16 cellular contexts compared by ENCODE assay signal in the genomic region with DNA sequence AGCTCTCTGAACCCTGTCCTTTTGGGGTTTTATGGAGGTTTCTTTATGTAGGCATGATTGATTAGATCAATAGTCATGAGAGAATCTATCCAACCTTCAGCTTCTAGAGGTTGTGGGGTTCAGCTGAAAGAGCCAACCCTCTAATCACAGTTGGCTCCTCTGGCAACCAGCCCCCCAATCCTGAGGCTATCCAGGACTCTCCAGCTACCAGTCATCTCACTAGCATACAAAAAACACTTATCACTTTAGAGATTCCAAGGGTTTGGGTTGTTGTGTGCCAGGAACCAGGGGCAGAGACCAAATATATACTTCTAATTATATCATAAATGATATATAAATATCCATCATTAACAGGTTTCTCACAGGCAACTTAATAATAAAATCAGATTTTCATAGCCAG. TPM values are rescaled to one million over a fixed set of nuclear protein-coding genes. Genes with fewer than 3 reads are reported as not detected.
A peak's percentile ranks its signal among the peaks of the same experiment; 100 is the strongest.
DNase-seq lines count a peak whose midpoint lies in the region; ATAC-seq and TF ChIP-seq lines count a peak whose summit lies in the region.
"Had no signal": no experiment of that assay in that cellular context is flagged by ENCODE, and none has a peak within 500 bp of the region (broad histone marks: within the 10 kb centered on the region; RNA-seq: fewer than 3 reads in every experiment).

No MANE protein-coding gene starts in this region.

- intact Hi-C loops in left ventricle myocardium inferior (cut with micrococcal nuclease), result no loop called here
- intact Hi-C loops in right cardiac atrium (cut with DNase I), result no loop called here

- H3K9me3 ChIP-seq in left ventricle myocardium inferior (replicated peaks) (peaks cover 7% of the 10 kb centered on the region), right cardiac atrium (ENCODE audit: control insufficient read depth, low read length) (no peaks in the 10 kb centered on the region)
- H3K9me3 ChIP-seq: BE2C had no signal

- H3K27me3 Mint-ChIP-seq in WTC11 (ENCODE audit: low read depth) (no peaks in the 10 kb centered on the region), HFFc6 (ENCODE audit: insufficient read depth) (no peaks in the 10 kb centered on the region)
- H3K27me3 Mint-ChIP-seq: CD4-positive, alpha-beta T cell; CD8-positive, alpha-beta memory T cell had no signal

- H3K36me3 Mint-ChIP-seq in WTC11, result peaks cover 19% of the 10 kb centered on the region
- no peaks in the 10 kb centered on the region for H3K36me3 Mint-ChIP-seq in HFFc6 (ENCODE audit: low read depth)

- H3K4me1 Mint-ChIP-seq in WTC11, result peaks cover 35% of the 10 kb centered on the region
- H3K4me1 Mint-ChIP-seq in HFFc6 (ENCODE audit: low read depth), result peaks cover 9% of the 10 kb centered on the region; the same call in 1 of the 2 replicates

- no peak for ATAC-seq in right cardiac atrium
- no peak for ATAC-seq in WTC11
- ATAC-seq: HCT116 had no signal

- H3K27ac ChIP-seq in left ventricle myocardium inferior (replicated peaks), result peak overlapping the region; percentile 35
- no peak overlapping the region for H3K27ac ChIP-seq in right cardiac atrium (ENCODE audit: low read length)
- H3K27ac ChIP-seq: 22Rv1; BLaER1 treated with 17β-estradiol and CSF1 and Interleukin-3, amounts not matched to agents 10 nM and 100 nM had no signal

- CTCF ChIA-PET in WTC11 (lab: Charles Lee), result no interaction called here

- H3K27ac Mint-ChIP-seq in WTC11 (peak overlapping the region; percentile 48; the same call in 1 of the 2 replicates), HFFc6 (no peak overlapping the region)
- H3K27ac Mint-ChIP-seq: CD14-positive monocyte; CD4-positive, alpha-beta T cell; CD8-positive, alpha-beta memory T cell had no signal

- H3K9me3 Mint-ChIP-seq in WTC11 (peaks cover 21% of the 10 kb centered on the region), HFFc6 (no peaks in the 10 kb centered on the region)
- H3K9me3 Mint-ChIP-seq: CD4-positive, alpha-beta T cell had no signal

- H3K27me3 ChIP-seq in left ventricle myocardium inferior (ENCODE audit: low read depth) (no peaks in the 10 kb centered on the region), right cardiac atrium (ENCODE audit: control insufficient read depth, insufficient read depth) (no peaks in the 10 kb centered on the region)
- H3K27me3 ChIP-seq: BE2C; BLaER1 treated with 17β-estradiol and CSF1 and Interleukin-3, amounts not matched to agents 10 nM and 100 nM had no signal

- H3K36me3 ChIP-seq in left ventricle myocardium inferior, result no peaks in the 10 kb centered on the region
- H3K36me3 ChIP-seq: BE2C had no signal

- peaks cover 29% of the 10 kb centered on the region for H3K4me1 ChIP-seq in left ventricle myocardium inferior
- peaks cover 3% of the 10 kb centered on the region for H3K4me1 ChIP-seq in right cardiac atrium (ENCODE audit: control insufficient read depth, insufficient read depth, low read length)
- H3K4me1 ChIP-seq: BE2C had no signal

- TF ChIP-seq CTCF in left ventricle myocardium inferior (IDR thresholded peaks at IDR 0.05; ENCODE audit: borderline replicate concordance), result no peak
- TF ChIP-seq CTCF in WTC11 (IDR thresholded peaks at IDR 0.05), result no peak
- no peak for TF ChIP-seq CTCF in HFFc6 (IDR thresholded peaks at IDR 0.05)

- H3K4me3 ChIP-seq in left ventricle myocardium inferior, result no peak overlapping the region
- no peak overlapping the region for H3K4me3 ChIP-seq in right cardiac atrium (ENCODE audit: low read length)
- H3K4me3 ChIP-seq: BLaER1 treated with 17β-estradiol and CSF1 and Interleukin-3, amounts not matched to agents 10 nM and 100 nM had no signal

- POLR2A ChIA-PET in WTC11 (lab: Charles Lee), result no interaction called here

- H3K4me3 Mint-ChIP-seq in WTC11 (no peak overlapping the region), HFFc6 (no peak overlapping the region)
- H3K4me3 Mint-ChIP-seq: CD14-positive monocyte; CD4-positive, alpha-beta T cell; CD8-positive, alpha-beta memory T cell had no signal

- DNase-seq in DMS 273 (lab: John Stamatoyannopoulos, UW; ENCODE audit: unreplicated experiment), result peak; percentile 57
- DNase-seq in DMS 273 treated with DMSO at 0.1 percent for 48 hours (lab: John Stamatoyannopoulos, UW), result no peak
- no peak for DNase-seq in left ventricle myocardium inferior
- DNase-seq in right cardiac atrium, result no peak
- DNase-seq in WTC11 (ENCODE audit: low spot score), result no peak
- DNase-seq in HFFc6, result no peak
- DNase-seq: BE2C; CD4-positive, alpha-beta T cell; CD8-positive, alpha-beta memory T cell; DMS153; DND-41; H7 had no signal

TF ChIP-seq in WTC11, 78 proteins besides CTCF, POLR2A, EP300 and RAD21:
- TF ChIP-seq, protein P1, sequence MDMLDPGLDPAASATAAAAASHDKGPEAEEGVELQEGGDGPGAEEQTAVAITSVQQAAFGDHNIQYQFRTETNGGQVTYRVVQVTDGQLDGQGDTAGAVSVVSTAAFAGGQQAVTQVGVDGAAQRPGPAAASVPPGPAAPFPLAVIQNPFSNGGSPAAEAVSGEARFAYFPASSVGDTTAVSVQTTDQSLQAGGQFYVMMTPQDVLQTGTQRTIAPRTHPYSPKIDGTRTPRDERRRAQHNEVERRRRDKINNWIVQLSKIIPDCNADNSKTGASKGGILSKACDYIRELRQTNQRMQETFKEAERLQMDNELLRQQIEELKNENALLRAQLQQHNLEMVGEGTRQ (CRISPR knock-in tag; IDR thresholded peaks at IDR 0.05), result no peak
- TF ChIP-seq IRF2 (CRISPR knock-in tag; IDR thresholded peaks at IDR 0.05; ENCODE audit: borderline replicate concordance, low read depth) (no peak), MYBL2 (CRISPR knock-in tag; IDR thresholded peaks at IDR 0.05) (no peak), NR1H2 (CRISPR knock-in tag; IDR thresholded peaks at IDR 0.05) (no peak), JUN (CRISPR knock-in tag; IDR thresholded peaks at IDR 0.05) (no peak)
- TF ChIP-seq, protein P2, sequence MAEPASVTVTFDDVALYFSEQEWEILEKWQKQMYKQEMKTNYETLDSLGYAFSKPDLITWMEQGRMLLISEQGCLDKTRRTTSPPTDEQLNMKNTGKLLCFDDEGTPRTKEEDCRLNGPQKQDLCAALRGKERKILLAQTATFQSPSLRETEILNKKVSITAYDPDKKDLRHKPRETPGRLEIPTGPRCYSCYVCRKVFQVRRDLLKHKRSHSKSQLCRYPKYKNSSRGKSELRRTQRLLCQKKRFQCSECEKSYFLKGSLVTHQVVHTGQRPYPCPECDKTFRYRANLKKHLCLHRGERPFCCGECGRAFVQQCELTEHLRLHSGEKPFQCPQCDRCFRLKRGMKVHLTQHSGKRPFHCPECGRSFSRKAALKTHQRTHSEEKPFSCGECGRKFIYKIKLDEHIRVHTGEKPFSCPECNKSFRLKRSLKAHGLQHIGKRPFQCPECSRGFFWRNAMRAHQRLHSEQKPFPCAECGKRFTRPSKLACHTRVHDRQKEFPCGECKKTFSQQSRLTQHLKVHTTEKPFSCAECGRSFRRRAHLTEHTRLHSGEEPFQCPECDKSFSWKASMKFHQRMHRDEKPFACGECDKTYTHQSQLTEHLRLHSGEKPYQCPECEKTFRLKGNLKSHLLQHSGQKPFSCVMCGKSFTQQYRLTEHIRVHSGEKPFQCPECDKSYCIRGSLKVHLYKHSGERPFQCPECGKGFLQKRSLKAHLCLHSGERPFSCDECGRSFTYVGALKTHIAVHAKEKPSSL (CRISPR knock-in tag; conservative IDR thresholded peaks at IDR 0.05), result no peak
TF ChIP-seq in WTC11: peak in this region for 0.

RNA-seq across cellular contexts. Expression of a gene that starts 11.7 kb away (rescaled TPM):
- 18.8 TPM for total RNA-seq in left ventricle myocardium inferior
- 10 to 100 TPM; 11.9 to 17.3 (median 15.3) TPM for total RNA-seq in right cardiac atrium
- polyA plus RNA-seq in right cardiac atrium, result 3.8 TPM
- 7.3 to 11.6 TPM (median 10.9 TPM) in 3 replicates for total RNA-seq in WTC11 (2021)
- total RNA-seq in HFFc6 (2021; fragmentation: NEBNext Ultra II Directional; extraction: Animal tissue kit (Norgen Biotek cat#: 25700)), result 1 to 10 TPM; 3.0 to 5.9 (median 4.6) TPM

RNA-seq across cellular contexts. Expression of a gene that starts 12.2 kb away (rescaled TPM):
- 1,481 TPM for total RNA-seq in left ventricle myocardium inferior
- total RNA-seq in right cardiac atrium, result 1,000 to 10,000 TPM in 3 of 4 donors, 100 to 1,000 TPM in 1; 965 to 1,163 (median 1,063) TPM
- 1,828 TPM for polyA plus RNA-seq in right cardiac atrium
- total RNA-seq in WTC11 (2021), result 255 to 268 TPM (median 259 TPM) in 3 replicates
- 100 to 1,000 TPM; 152 to 175 (median 168) TPM for total RNA-seq in HFFc6 (2021; fragmentation: NEBNext Ultra II Directional; extraction: Animal tissue kit (Norgen Biotek cat#: 25700))
